2 cellular contexts compared by ENCODE assay signal in genomic region chr6:16706029-16706428, GRCh38.
TF ChIP-seq lines count a peak whose summit lies in the region.

No MANE protein-coding gene starts in this region.

TF ChIP-seq in HEK293, 187 proteins besides CTCF, POLR2A, EP300 and RAD21:
- TF ChIP-seq ZNF426 (tag by site-specific recombination; IDR thresholded peaks at IDR 0.05) (no peak), ZNF239 (tag by site-specific recombination; IDR thresholded peaks at IDR 0.05) (peak; percentile 89)

TF ChIP-seq in HepG2, 621 proteins besides CTCF, POLR2A, EP300 and RAD21:
- 0 out of 2 replicates have a peak, but pooled peaks have one; percentile 48 for TF ChIP-seq ZBTB39 (CRISPR knock-in tag; IDR thresholded peaks at IDR 0.05)
- no peak for TF ChIP-seq STAG1 (CRISPR knock-in tag; IDR thresholded peaks at IDR 0.05)
- no peak for TF ChIP-seq IKZF5 (CRISPR knock-in tag; IDR thresholded peaks at IDR 0.05)
- 0 out of 2 replicates have a peak, but pooled peaks have one; percentile 19 for TF ChIP-seq ZMYM2 (CRISPR knock-in tag; IDR thresholded peaks at IDR 0.05)
- no peak for TF ChIP-seq HNF4G (IDR thresholded peaks at IDR 0.05; ENCODE audit: borderline replicate concordance, low read depth, low read length)
- no peak for TF ChIP-seq HNF4G (CRISPR knock-in tag; IDR thresholded peaks at IDR 0.05; ENCODE audit: borderline replicate concordance, low read depth)
- TF ChIP-seq ZFP41 (CRISPR knock-in tag; IDR thresholded peaks at IDR 0.05; ENCODE audit: borderline replicate concordance), result no peak
- peak; percentile 66 for TF ChIP-seq HNF4A (CRISPR knock-in tag; IDR thresholded peaks at IDR 0.05)
- TF ChIP-seq ZNF782 (CRISPR knock-in tag; IDR thresholded peaks at IDR 0.05; ENCODE audit: borderline replicate concordance), result no peak
- TF ChIP-seq KAT7 (CRISPR knock-in tag; IDR thresholded peaks at IDR 0.05; ENCODE audit: borderline replicate concordance), result no peak
- 0 out of 2 replicates have a peak, but pooled peaks have one; percentile 32 for TF ChIP-seq ZC3H13 (CRISPR knock-in tag; IDR thresholded peaks at IDR 0.05)
- TF ChIP-seq ZNF331 (CRISPR knock-in tag; IDR thresholded peaks at IDR 0.05), result peak; percentile 42; the same call in 1 of the 2 replicates
- TF ChIP-seq, protein P1, sequence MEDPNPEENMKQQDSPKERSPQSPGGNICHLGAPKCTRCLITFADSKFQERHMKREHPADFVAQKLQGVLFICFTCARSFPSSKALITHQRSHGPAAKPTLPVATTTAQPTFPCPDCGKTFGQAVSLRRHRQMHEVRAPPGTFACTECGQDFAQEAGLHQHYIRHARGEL (CRISPR knock-in tag; IDR thresholded peaks at IDR 0.05), result no peak
- TF ChIP-seq ZBTB33 (CRISPR knock-in tag; IDR thresholded peaks at IDR 0.05), result 0 out of 2 replicates have a peak, but pooled peaks have one; percentile 16
- peak; percentile 43 for TF ChIP-seq TEAD3 (CRISPR knock-in tag; optimal IDR thresholded peaks at IDR 0.05; ENCODE audit: borderline replicate concordance)
